ENCODE assay signal across 19 cellular contexts in the genomic region with DNA sequence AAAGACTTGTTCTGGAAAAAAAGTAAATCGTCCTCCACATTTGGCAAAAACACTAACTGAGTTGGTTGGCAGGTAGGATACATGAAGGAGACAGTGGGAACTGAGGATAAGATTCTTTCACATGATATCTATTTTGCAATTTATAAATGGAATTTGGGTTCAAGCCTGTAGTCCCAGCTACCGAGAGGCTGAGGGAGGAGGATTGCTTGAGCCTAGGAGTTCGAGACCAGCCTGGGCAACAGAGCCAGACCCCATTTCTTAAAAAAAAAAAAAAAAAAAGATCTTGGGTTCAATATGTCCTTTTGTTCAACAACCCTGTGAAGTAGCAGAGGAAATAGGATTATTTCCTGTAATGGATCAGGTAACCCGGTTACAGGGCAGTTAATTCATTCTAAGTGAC. TPM values are rescaled to one million over a fixed set of nuclear protein-coding genes. Genes with fewer than 3 reads are reported as not detected.
DNase-seq lines count a peak whose midpoint lies in the region; ATAC-seq, FAIRE-seq and TF ChIP-seq lines count a peak whose summit lies in the region.
"Had no signal": no experiment of that assay in that cellular context is flagged by ENCODE, and none has a peak within 500 bp of the region (broad histone marks: within the 10 kb centered on the region; RNA-seq: fewer than 3 reads in every experiment).

No MANE protein-coding gene starts in this region.

- no peak overlapping the region for H2BK12ac ChIP-seq in trophoblast cell (ENCODE audit: low read length)

- TF ChIP-seq RAD21 in K562 (CRISPR knock-in tag; conservative IDR thresholded peaks at IDR 0.05 in 1 of 2, IDR thresholded peaks at IDR 0.05 in 1 of 2) = no peak

- no peak overlapping the region for H4K12ac ChIP-seq in trophoblast cell (ENCODE audit: low read depth, low read length)

- no peaks in the 10 kb centered on the region for H3K9me1 ChIP-seq in K562 (ENCODE audit: control insufficient read depth, insufficient read depth, low read length)

- peak overlapping the region; percentile 9 to 81 (median 60) for H3K27ac ChIP-seq in heart right ventricle
- H3K27ac ChIP-seq in K562 (ENCODE audit: extremely low read depth, low read depth, low read length) = no peak overlapping the region
- H3K27ac ChIP-seq in lower lobe of right lung = peak overlapping the region; percentile 27
- peak overlapping the region; percentile 20 for H3K27ac ChIP-seq in upper lobe of right lung
- H3K27ac ChIP-seq in trophoblast cell (ENCODE audit: low read depth, low read length) = no peak overlapping the region
- H3K27ac ChIP-seq: HL-60 had no signal

- H3K9ac ChIP-seq in K562 (ENCODE audit: insufficient read depth in 1 of 2, low read depth in 2 of 2, low read length in 2 of 2) = no peak overlapping the region
- no peak overlapping the region for H3K9ac ChIP-seq in trophoblast cell (ENCODE audit: low read length)

- no peak for TF ChIP-seq EP300 in K562 (IDR thresholded peaks at IDR 0.05; ENCODE audit: low read length)

- no peak overlapping the region for H3K4ac ChIP-seq in trophoblast cell (ENCODE audit: low read depth, low read length)

- intact Hi-C loops in heart right ventricle (cut with DNase I) (loop anchor here in 6 of 10 donors (2.0 to 10.0 kb wide), 7 partner anchors 36 to 96 kb away; partner anchors contain the start of gene TLNRD1 (in 4 of the 6)), left cardiac atrium (cut with DNase I) (no loop called here), K562 (cut with micrococcal nuclease) (no loop called here), lower lobe of right lung (cut with DNase I) (loop anchor here (10.0 kb wide), 1 partner anchor 94 kb away; the partner anchor contains the start of gene TLNRD1), upper lobe of right lung (cut with DNase I) (no loop called here)

- no peak for FAIRE-seq in K562 (lab: Jason Lieb, UNC)
- FAIRE-seq: HepG2 had no signal

- H4K91ac ChIP-seq in trophoblast cell (ENCODE audit: low read depth, low read length) = no peak overlapping the region

- H3K23ac ChIP-seq in trophoblast cell (ENCODE audit: low read length) = no peak overlapping the region

- in situ Hi-C loops in K562 (cut with MboI) = no loop called here

- H3K4me1 Mint-ChIP-seq in activated T-cell treated with anti-CD3 and anti-CD28 coated beads, Interleukin-2, amount 50 U/mL, for 4 hours (ENCODE audit: low read depth) = peaks cover 15% of the 10 kb centered on the region

- no peaks in the 10 kb centered on the region for H4K20me1 ChIP-seq in K562 (replicated peaks; ENCODE audit: control insufficient read depth, insufficient read depth, low read length)

- H3K9me3 ChIP-seq in heart right ventricle (no peaks in the 10 kb centered on the region), K562 (replicated peaks; ENCODE audit: control insufficient read depth, insufficient read depth, low read depth, low read length) (no peaks in the 10 kb centered on the region), lower lobe of right lung (no peaks in the 10 kb centered on the region), upper lobe of right lung (no peaks in the 10 kb centered on the region), trophoblast cell (ENCODE audit: insufficient read depth, low read depth, low read length) (no peaks in the 10 kb centered on the region)

- H3K14ac ChIP-seq in trophoblast cell (ENCODE audit: low read length) = no peak overlapping the region

- H3K79me2 ChIP-seq in K562 (ENCODE audit: control insufficient read depth, insufficient read depth, low read length) (peaks cover 40% of the 10 kb centered on the region), trophoblast cell (ENCODE audit: control insufficient read depth, insufficient read depth, low read length, poor library complexity) (no peaks in the 10 kb centered on the region)

- no peak overlapping the region for H3K18ac ChIP-seq in trophoblast cell (ENCODE audit: low read length)

- H3K4me2 ChIP-seq in K562 (ENCODE audit: insufficient read depth, low read length) = 0 out of 2 replicates have a peak overlapping the region, but pooled peaks have one; percentile 79
- no peak overlapping the region for H3K4me2 ChIP-seq in trophoblast cell (ENCODE audit: low read length)

- H2BK120ac ChIP-seq in trophoblast cell (ENCODE audit: insufficient read depth, low read length, poor library complexity) = no peak overlapping the region

- peaks cover 0 to 59% (median 31%) of the 10 kb centered on the region in 9 donors for H3K4me1 ChIP-seq in heart right ventricle
- H3K4me1 ChIP-seq in K562 (replicated peaks in 1 of 2; ENCODE audit: control insufficient read depth in 2 of 2, insufficient read depth in 2 of 2, low read length in 2 of 2) = peaks cover 10 to 37% of the 10 kb centered on the region in 2 experiments; a peak in 4 of 5 replicates
- peaks cover 17% of the 10 kb centered on the region for H3K4me1 ChIP-seq in lower lobe of right lung
- H3K4me1 ChIP-seq in upper lobe of right lung = peaks cover 9% of the 10 kb centered on the region
- no peaks in the 10 kb centered on the region for H3K4me1 ChIP-seq in trophoblast cell (ENCODE audit: control insufficient read depth in 1 of 2, insufficient read depth in 2 of 2, low read length in 2 of 2)

- no peak for DNase-seq in heart right ventricle
- no peak for DNase-seq in left cardiac atrium
- no peak for DNase-seq in K562 (ENCODE audit: extremely low read depth in 1 of 4, low spot score in 3 of 4)
- DNase-seq in lower lobe of right lung = no peak
- no peak for DNase-seq in upper lobe of right lung
- DNase-seq in activated T-cell treated with anti-CD3 and anti-CD28 coated beads, Interleukin-2, amount 50 U/mL, for 4 hours = no peak
- no peak for DNase-seq in trophoblast cell
- DNase-seq: DMS53; GOT3; NCI-H1092 treated with DMSO at 0.1 percent for 48 hours; NCI-H1436 treated with DMSO at 0.1 percent for 48 hours; NCI-H1930; NCI-H510A; NK-92 treated with Interleukin-12 subunit alpha and Interleukin-12 subunit beta, amount 100 ng/mL, for 24 hours had no signal

- no peak for TF ChIP-seq POLR2A in K562 (conservative IDR thresholded peaks at IDR 0.05)

- no peak overlapping the region for H3K4me3 Mint-ChIP-seq in activated T-cell treated with anti-CD3 and anti-CD28 coated beads, Interleukin-2, amount 50 U/mL, for 4 hours

- no peak for ATAC-seq in heart right ventricle
- no peak for ATAC-seq in left cardiac atrium
- ATAC-seq in K562 = no peak
- no peak for ATAC-seq in lower lobe of right lung
- ATAC-seq in upper lobe of right lung = no peak
- no peak for ATAC-seq in activated T-cell treated with anti-CD3 and anti-CD28 coated beads, Interleukin-2, amount 50 U/mL, for 4 hours
- ATAC-seq: HepG2 had no signal

- CTCF ChIA-PET in K562 (lab: Yijun Ruan, JAX; ENCODE audit: low intra/inter-chr PET ratio) = no interaction called here

- H4K8ac ChIP-seq in trophoblast cell (ENCODE audit: low read depth, low read length) = no peak overlapping the region

- BruUV-seq in K562 (replicated peaks; lab: Mats Ljungman, UMichigan) = no TSS peak

- no peak overlapping the region for H2AK5ac ChIP-seq in trophoblast cell (ENCODE audit: low read length)

- no peaks in the 10 kb centered on the region for H3K9me3 Mint-ChIP-seq in activated T-cell treated with anti-CD3 and anti-CD28 coated beads, Interleukin-2, amount 50 U/mL, for 4 hours
- H3K9me3 Mint-ChIP-seq: CD14-positive monocyte had no signal

- H3K27me3 ChIP-seq in heart right ventricle (no peaks in the 10 kb centered on the region), K562 (ENCODE audit: control insufficient read depth in 2 of 2, insufficient read depth in 2 of 2, low read length in 2 of 2) (no peaks in the 10 kb centered on the region), lower lobe of right lung (ENCODE audit: low read depth) (no peaks in the 10 kb centered on the region), upper lobe of right lung (peaks cover 10% of the 10 kb centered on the region), trophoblast cell (ENCODE audit: insufficient read depth, low read length) (no peaks in the 10 kb centered on the region)

- no peak overlapping the region for H3K4me3 ChIP-seq in heart right ventricle
- H3K4me3 ChIP-seq in K562 = no peak overlapping the region
- H3K4me3 ChIP-seq in lower lobe of right lung = no peak overlapping the region
- H3K4me3 ChIP-seq in upper lobe of right lung = no peak overlapping the region
- no peak overlapping the region for H3K4me3 ChIP-seq in trophoblast cell (ENCODE audit: low read depth, low read length)

- POLR2A ChIA-PET in K562 (lab: Yijun Ruan, JAX) = interaction anchor here (0.9 to 1.2 kb wide), 2 partner anchors 80 to 168 kb away, joined by 3 read pairs; no protein-coding TSS in a partner anchor

- H2AFZ ChIP-seq in K562 (ENCODE audit: low read depth, low read length) (no peak overlapping the region), trophoblast cell (ENCODE audit: insufficient read depth, low read length, poor library complexity) (no peak overlapping the region)

- 55 to 68% methylated on average over 4 of the region's 4 CpGs for WGBS in heart right ventricle, 2 donors
- WGBS in K562 (ENCODE audit: insufficient coverage, low coverage, missing lambda C conversion rate) = 27% methylated on average over 3 of the region's 4 CpGs
- WGBS in trophoblast cell (ENCODE audit: extremely low coverage, insufficient coverage, insufficient read length) = no CpG with 5 or more reads among the region's 4 CpGs

- no peak for TF ChIP-seq CTCF in heart right ventricle (IDR thresholded peaks at IDR 0.05)
- no peak for TF ChIP-seq CTCF in K562 (IDR thresholded peaks at IDR 0.05 in 2 of 3, conservative IDR thresholded peaks at IDR 0.05 in 1 of 3; ENCODE audit: insufficient read depth in 2 of 3, low read depth in 1 of 3, low read length in 3 of 3)
- TF ChIP-seq CTCF in lower lobe of right lung (IDR thresholded peaks at IDR 0.05) = no peak
- TF ChIP-seq CTCF in upper lobe of right lung (IDR thresholded peaks at IDR 0.05) = no peak

- H3K36me3 Mint-ChIP-seq in activated T-cell treated with anti-CD3 and anti-CD28 coated beads, Interleukin-2, amount 50 U/mL, for 4 hours (ENCODE audit: insufficient read depth) = no peaks in the 10 kb centered on the region
- H3K36me3 Mint-ChIP-seq: CD14-positive monocyte had no signal

- H3K36me3 ChIP-seq in heart right ventricle (no peaks in the 10 kb centered on the region), K562 (ENCODE audit: control insufficient read depth, insufficient read depth, low read length) (no peaks in the 10 kb centered on the region; the same call in 1 of the 3 replicates), lower lobe of right lung (no peaks in the 10 kb centered on the region), upper lobe of right lung (no peaks in the 10 kb centered on the region), trophoblast cell (ENCODE audit: control insufficient read depth in 1 of 2, insufficient read depth in 2 of 2, low read length in 2 of 2) (no peaks in the 10 kb centered on the region)

- H3K27me3 Mint-ChIP-seq in activated T-cell treated with anti-CD3 and anti-CD28 coated beads, Interleukin-2, amount 50 U/mL, for 4 hours (ENCODE audit: low read depth) = peaks cover 56% of the 10 kb centered on the region

- no peaks in the 10 kb centered on the region for H3K79me1 ChIP-seq in trophoblast cell (ENCODE audit: low read length)

- H2BK5ac ChIP-seq in trophoblast cell (ENCODE audit: low read depth, low read length, poor library complexity) = no peak overlapping the region

RNA-seq across cellular contexts. Expression of gene CFAP161, which starts 35.7 kb away (rescaled TPM):
- total RNA-seq in heart right ventricle = 1 to 10 TPM in 3 of 10 donors, under 1 TPM in 7; 0.28 to 1.2 (median 0.83) TPM
- polyA plus RNA-seq in heart right ventricle = under 1 TPM; 0.32 to 0.95 TPM
- total RNA-seq in left cardiac atrium = under 1 TPM; 0.41 to 0.52 TPM
- total RNA-seq in K562 (2011; cell fraction: chromatin; rRNA removed; ENCODE audit: low replicate concordance) = 121 and 131 TPM in 2 replicates
- 46.2 and 49.2 TPM in 2 replicates for total RNA-seq in K562 (2011; cell fraction: nucleolus; rRNA removed)
- 56.2 and 86.6 TPM in 2 replicates for total RNA-seq in K562 (2011; cell fraction: nucleoplasm; rRNA removed)
- total RNA-seq in K562 (2014; rRNA removed) = 32.1 and 52.2 TPM in 2 replicates
- total RNA-seq in K562 (2014; rRNA removed; fragmentation: Illumina TruSeq; extraction: Trizol) = 51.7 and 69.6 TPM in 2 replicates
- 25.8 and 26.5 TPM in 2 replicates for total RNA-seq in K562 (2015; rRNA removed; fragmentation: Illumina TruSeq; extraction: Trizol)
- total RNA-seq in K562 (2021) = 36.3 and 36.5 TPM in 2 replicates
- polyA plus RNA-seq in K562 (2011; rRNA removed) = 11.4 and 75.6 TPM in 2 replicates
- polyA plus RNA-seq in K562 (2011; cell fraction: cytosol; rRNA removed) = 5.0 and 28.2 TPM in 2 replicates
- 13.9 and 76.2 TPM in 2 replicates for polyA plus RNA-seq in K562 (2011; cell fraction: nucleus; rRNA removed)
- polyA plus RNA-seq in K562 (2012) = 22.9 and 27.3 TPM in 2 replicates
- 76.3 and 78.7 TPM in 2 replicates for polyA plus RNA-seq in K562 (2014; fragmentation: Illumina TruSeq; extraction: Trizol)
- 10 to 100 TPM; 78.3 to 83.3 TPM for polyA plus RNA-seq in K562 (2014; fragmentation: Nextera tagmentation; extraction: Ambion mirVana)
- 62.1 and 79.4 TPM in 2 replicates for polyA plus RNA-seq in K562 (2014; rRNA removed)
- 10.7 and 54.7 TPM in 2 replicates for polyA minus RNA-seq in K562 (2011; rRNA and poly(A)+ RNA removed)
- 5.2 and 32.8 TPM in 2 replicates for polyA minus RNA-seq in K562 (2011; cell fraction: cytosol; rRNA and poly(A)+ RNA removed)
- polyA minus RNA-seq in K562 (2011; cell fraction: nucleus; rRNA and poly(A)+ RNA removed) = 12.0 and 40.0 TPM in 2 replicates
- 7.4 TPM for total RNA-seq in lower lobe of right lung
- 1.3 TPM for total RNA-seq in upper lobe of right lung
- total RNA-seq in activated T-cell treated with anti-CD3 and anti-CD28 coated beads, Interleukin-2, amount 50 U/mL, for 4 hours = not detected
- not detected in 2 replicates for polyA plus RNA-seq in trophoblast cell (2013)
- total RNA-seq: A172, HepG2 had no signal
- polyA plus RNA-seq: AG04450, CD14-positive monocyte, HepG2 had no signal

Comparison
In these comparisons a context has a peak if more than half of its experiments do, and no peak if none do; other contexts are left out.
1. intact Hi-C loops: an anchor here in heart right ventricle (2.0 to 10.0 kb wide) and lower lobe of right lung (10.0 kb wide); none called in left cardiac atrium, K562 and upper lobe of right lung.
2. H3K27ac ChIP-seq: peak in heart right ventricle (10 of 10), lower lobe of right lung (single experiment) and upper lobe of right lung (single experiment); none in K562 (single experiment) and trophoblast cell (single experiment).